8 cellular contexts compared by ENCODE assay signal in genomic region chr12:103966736-103967135, GRCh38. TPM values are rescaled to one million over a fixed set of nuclear protein-coding genes. Genes with fewer than 3 reads are reported as not detected.
DNase-seq lines count a peak whose midpoint lies in the region; ATAC-seq and TF ChIP-seq lines count a peak whose summit lies in the region.

No MANE protein-coding gene starts in this region.

- no peak overlapping the region for H3K4ac ChIP-seq in neuronal stem cell (ENCODE audit: low read length)

- no peak overlapping the region for H2BK15ac ChIP-seq in neuronal stem cell (ENCODE audit: low read length)

- H3K27ac Mint-ChIP-seq in CD4-positive, alpha-beta T cell = peak overlapping the region; percentile 95
- peak overlapping the region; percentile 74 for H3K27ac Mint-ChIP-seq in endothelial cell (ENCODE audit: unreplicated experiment)

- H3K9ac ChIP-seq in OCI-LY3 (ENCODE audit: low read length) (peak overlapping the region; percentile 98), neuronal stem cell (ENCODE audit: low read depth, low read length, poor library complexity) (no peak overlapping the region)

- peak overlapping the region; percentile 94 for H3K4me3 Mint-ChIP-seq in CD4-positive, alpha-beta T cell
- H3K4me3 Mint-ChIP-seq in endothelial cell (ENCODE audit: unreplicated experiment) = peak overlapping the region; percentile 99

- no peak overlapping the region for H2BK5ac ChIP-seq in neuronal stem cell (ENCODE audit: low read length)

- ATAC-seq in CD4-positive, alpha-beta T cell (ENCODE audit: poor library complexity) = no peak
- ATAC-seq in sciatic nerve = no peak
- ATAC-seq in GM21528 (IDR thresholded peaks at IDR 0.05; ENCODE audit: low FRiP score, unreplicated experiment) = no peak

- peak overlapping the region; percentile 91 for H3K27ac ChIP-seq in CD4-positive, alpha-beta T cell (ENCODE audit: low read depth, low read length)
- peak overlapping the region; percentile 85 for H3K27ac ChIP-seq in OCI-LY3 (ENCODE audit: low read length)
- H3K27ac ChIP-seq in neuronal stem cell (replicated peaks; ENCODE audit: low read length) = no peak overlapping the region

- H3K14ac ChIP-seq in neuronal stem cell (ENCODE audit: low read length) = no peak overlapping the region

- H2AFZ ChIP-seq in OCI-LY3 (ENCODE audit: low read depth, low read length) = no peak overlapping the region
- peak overlapping the region; percentile 89 for H2AFZ ChIP-seq in neuronal stem cell (ENCODE audit: low read length)

- H3K23ac ChIP-seq in neuronal stem cell (ENCODE audit: low read depth, low read length, poor library complexity) = no peak overlapping the region

- H3K27me3 ChIP-seq in CD4-positive, alpha-beta T cell (ENCODE audit: control insufficient read depth, insufficient read depth, low read length) = no peaks in the 10 kb centered on the region
- no peaks in the 10 kb centered on the region for H3K27me3 ChIP-seq in OCI-LY3 (ENCODE audit: low read depth, low read length)
- no peaks in the 10 kb centered on the region for H3K27me3 ChIP-seq in neuronal stem cell (ENCODE audit: control insufficient read depth in 3 of 3, insufficient read depth in 3 of 3, low read depth in 1 of 3, low read length in 3 of 3)

- H3K79me1 ChIP-seq in neuronal stem cell (ENCODE audit: low read depth, low read length) = peaks cover 2% of the 10 kb centered on the region

- CTCF ChIA-PET in CD4-positive, alpha-beta T cell (lab: Charles Lee) = interaction anchor here (2.5 kb wide), 1 partner anchor 12 kb away, joined by 20 read pairs; a partner anchor contains a TSS

- no peak overlapping the region for H4K8ac ChIP-seq in neuronal stem cell (ENCODE audit: low read depth, low read length)

- peak overlapping the region; percentile 90 for H3K4me2 ChIP-seq in OCI-LY3 (ENCODE audit: low read length)
- H3K4me2 ChIP-seq in neuronal stem cell (ENCODE audit: insufficient read depth, low read length, poor library complexity, severe bottlenecking) = no peak overlapping the region

- no peaks in the 10 kb centered on the region for H3K27me3 Mint-ChIP-seq in CD4-positive, alpha-beta T cell
- peaks cover 4% of the 10 kb centered on the region for H3K27me3 Mint-ChIP-seq in endothelial cell (ENCODE audit: unreplicated experiment)

- WGBS in neuronal stem cell (ENCODE audit: extremely low coverage in 2 of 2, insufficient read length in 2 of 2, insufficient replicate concordance in 1 of 2), 2 donors = no CpG with 5 or more reads among the region's 1 CpG

- peaks cover 18% of the 10 kb centered on the region for H3K36me3 ChIP-seq in OCI-LY3 (replicated peaks; ENCODE audit: low read depth, low read length)
- H3K36me3 ChIP-seq in neuronal stem cell (replicated peaks in 1 of 2; ENCODE audit: control insufficient read depth in 2 of 2, insufficient read depth in 2 of 2, low read length in 2 of 2) = peaks cover 2 to 45% of the 10 kb centered on the region in 2 donors

- peaks cover 16% of the 10 kb centered on the region for H4K20me1 ChIP-seq in OCI-LY3 (ENCODE audit: insufficient read depth, low read length)

- H3K36me3 Mint-ChIP-seq in CD4-positive, alpha-beta T cell (ENCODE audit: low read depth) = peaks cover 48% of the 10 kb centered on the region
- H3K36me3 Mint-ChIP-seq in endothelial cell (ENCODE audit: low read depth, unreplicated experiment) = peaks cover 5% of the 10 kb centered on the region

- H3K4me3 ChIP-seq in OCI-LY3 (ENCODE audit: low read length) (peak overlapping the region; percentile 88), neuronal stem cell (ENCODE audit: low read length in 2 of 2) (peak overlapping the region in 1 of 2 donors; percentile 71)

- no peak overlapping the region for H2BK120ac ChIP-seq in neuronal stem cell (ENCODE audit: low read depth, low read length)

- H3K9me3 ChIP-seq in CD4-positive, alpha-beta T cell (ENCODE audit: control insufficient read depth, low read length) = no peaks in the 10 kb centered on the region
- H3K9me3 ChIP-seq in OCI-LY3 (ENCODE audit: insufficient read depth, low read length) (no peaks in the 10 kb centered on the region), neuronal stem cell (replicated peaks in 1 of 2; ENCODE audit: control insufficient read depth in 2 of 2, insufficient read depth in 1 of 2, low read depth in 1 of 2, low read length in 2 of 2) (no peaks in the 10 kb centered on the region)

- no peak for TF ChIP-seq CTCF in CD4-positive, alpha-beta T cell (IDR thresholded peaks at IDR 0.05)
- TF ChIP-seq CTCF in OCI-LY3 (IDR thresholded peaks at IDR 0.05; ENCODE audit: low read depth, low read length) (no peak), endothelial cell (IDR thresholded peaks at IDR 0.05; ENCODE audit: unreplicated experiment) (no peak)

- H3K4me1 ChIP-seq in OCI-LY3 (ENCODE audit: low read length) = peaks cover 13% of the 10 kb centered on the region
- peaks cover 0 to 9% of the 10 kb centered on the region in 2 donors for H3K4me1 ChIP-seq in neuronal stem cell (ENCODE audit: control insufficient read depth in 2 of 2, insufficient read depth in 1 of 2, low read depth in 1 of 2, low read length in 2 of 2)

- H4K91ac ChIP-seq in neuronal stem cell (ENCODE audit: low read depth, low read length, poor library complexity) = no peak overlapping the region

- no peak overlapping the region for H2BK12ac ChIP-seq in neuronal stem cell (ENCODE audit: low read length)

- H3K4me1 Mint-ChIP-seq in CD4-positive, alpha-beta T cell (ENCODE audit: low read depth) = peaks cover 66% of the 10 kb centered on the region
- peaks cover 33% of the 10 kb centered on the region for H3K4me1 Mint-ChIP-seq in endothelial cell (ENCODE audit: unreplicated experiment)

- peaks cover 84% of the 10 kb centered on the region for H3K79me2 ChIP-seq in OCI-LY3 (ENCODE audit: low read length)

- H2AK5ac ChIP-seq in neuronal stem cell (ENCODE audit: low read depth, low read length) = no peak overlapping the region

- H3K18ac ChIP-seq in neuronal stem cell (ENCODE audit: low read length) = no peak overlapping the region

- no peaks in the 10 kb centered on the region for H3K9me3 Mint-ChIP-seq in CD4-positive, alpha-beta T cell
- no peaks in the 10 kb centered on the region for H3K9me3 Mint-ChIP-seq in endothelial cell (ENCODE audit: unreplicated experiment)

- intact Hi-C loops in CD4-positive, alpha-beta T cell (cut with DNase I, micrococcal nuclease) = loop anchor here (2.0 to 10.0 kb wide), 6 partner anchors 14 to 1268 kb away; partner anchors contain the start of genes HCFC2 (in 2 of the 2), APPL2 (in 1 of the 2) and NT5DC3 (in 1 of the 2)
- intact Hi-C loops in sciatic nerve (cut with DNase I) = no loop called here

- DNase-seq in CD4-positive, alpha-beta T cell = no peak
- DNase-seq in endothelial cell (ENCODE audit: low spot score) (no peak), neuronal stem cell (ENCODE audit: low spot score) (no peak), GM19240 (ENCODE audit: insufficient read length, low spot score) (no peak), sciatic nerve (ENCODE audit: low spot score) (no peak), activated gamma-delta T cell treated with Interleukin-2 at 50 U/mL for 16 hours (no peak)

- POLR2A ChIA-PET in CD4-positive, alpha-beta T cell (lab: Charles Lee) = interaction anchor here (1.1 to 6.9 kb wide), 12 partner anchors 10 to 171 kb away, joined by 3 to 213 read pairs (median 16); partner anchors contain the start of genes HCFC2, HSP90B1, NFYB and NT5DC3

RNA-seq across cellular contexts. Expression of gene TDG, which starts 1.1 kb away (rescaled TPM):
- 10 to 100 TPM; 27.5 to 29.6 TPM for total RNA-seq in CD4-positive, alpha-beta T cell
- total RNA-seq in endothelial cell (ENCODE audit: unreplicated experiment) (28.6 TPM), sciatic nerve (18.4 TPM)
- polyA plus RNA-seq in neuronal stem cell (2013, experiment 1 of 2) = 54.1 TPM
- 57.1 TPM for polyA plus RNA-seq in neuronal stem cell (2013, experiment 2 of 2)

RNA-seq across cellular contexts. Expression of gene HSP90B1, which starts 36.5 kb away (rescaled TPM):
- 100 to 1,000 TPM; 201 to 212 TPM for total RNA-seq in CD4-positive, alpha-beta T cell
- total RNA-seq in endothelial cell (ENCODE audit: unreplicated experiment) = 729 TPM
- polyA plus RNA-seq in neuronal stem cell (2013, experiment 1 of 2) = 312 TPM
- 308 TPM for polyA plus RNA-seq in neuronal stem cell (2013, experiment 2 of 2)
- total RNA-seq in sciatic nerve = 517 TPM
